In the genomic region with DNA sequence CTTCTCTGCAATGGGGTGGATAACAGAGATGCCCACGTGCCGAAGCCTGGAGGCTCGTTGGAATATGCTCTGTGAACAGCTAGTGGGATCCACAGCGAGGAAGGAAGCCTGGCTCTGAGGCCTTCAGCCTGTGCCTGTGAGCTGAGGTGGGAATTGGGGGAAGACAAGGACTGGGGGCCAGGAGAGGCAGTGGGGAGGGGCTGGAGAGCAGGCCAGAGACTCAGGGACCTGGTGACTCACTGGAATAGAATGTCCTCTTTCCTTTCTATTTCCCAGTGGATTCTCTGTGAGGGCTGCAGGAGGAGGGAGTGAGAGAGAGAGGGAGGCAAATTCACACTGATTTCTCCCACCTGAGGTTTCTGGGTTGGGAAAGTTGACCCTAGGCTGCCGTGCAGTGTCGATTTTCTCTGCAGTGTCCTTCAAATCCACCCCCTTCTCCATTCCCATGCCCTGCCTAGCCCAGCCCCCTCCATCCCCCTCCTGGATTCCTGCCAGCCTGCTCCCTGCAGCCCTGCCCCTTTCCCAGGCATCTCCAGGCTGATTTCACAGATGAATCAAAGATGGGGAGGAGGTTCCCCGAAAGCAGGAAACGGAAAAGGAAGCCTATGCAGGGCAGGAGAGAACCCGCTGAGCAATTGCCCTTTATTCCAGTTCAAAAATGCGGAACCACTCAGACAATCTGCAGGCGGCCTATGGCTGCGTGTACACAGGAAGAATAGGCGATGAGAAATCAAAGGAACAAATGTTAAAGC, we compare ENCODE assay signal across 9 cellular contexts. TPM values are rescaled to one million over a fixed set of nuclear protein-coding genes. Genes with fewer than 3 reads are reported as not detected.
DNase-seq lines count a peak whose midpoint lies in the region; ATAC-seq and TF ChIP-seq lines count a peak whose summit lies in the region.
"Had no signal": no experiment of that assay in that cellular context is flagged by ENCODE, and none has a peak within 500 bp of the region (broad histone marks: within the 10 kb centered on the region; RNA-seq: fewer than 3 reads in every experiment).

No MANE protein-coding gene starts in this region.

- H3K36me3 ChIP-seq in WERI-Rb-1 = no peaks in the 10 kb centered on the region
- H3K36me3 ChIP-seq in trophoblast cell (ENCODE audit: control insufficient read depth in 1 of 2, insufficient read depth in 2 of 2, low read length in 2 of 2) = no peaks in the 10 kb centered on the region

- H3K4me3 ChIP-seq in WERI-Rb-1 (ENCODE audit: low read depth, low read length) (no peak overlapping the region), trophoblast cell (ENCODE audit: low read depth, low read length) (no peak overlapping the region)

- POLR2A ChIA-PET in GM10248 (lab: Yijun Ruan, JAX) = no interaction called here

- WGBS in trophoblast cell (ENCODE audit: extremely low coverage, insufficient coverage, insufficient read length) = no CpG with 5 or more reads among the region's 13 CpGs

- H2BK12ac ChIP-seq in trophoblast cell (ENCODE audit: low read length) = peak overlapping the region; percentile 67

- H2AK5ac ChIP-seq in trophoblast cell (ENCODE audit: low read length) = peak overlapping the region; percentile 18

- no peak for ATAC-seq in HG03045 (IDR thresholded peaks at IDR 0.05; ENCODE audit: unreplicated experiment)
- no peak for ATAC-seq in HG03439 (IDR thresholded peaks at IDR 0.05; ENCODE audit: unreplicated experiment)

- peak overlapping the region; percentile 53 for H2AFZ ChIP-seq in trophoblast cell (ENCODE audit: insufficient read depth, low read length, poor library complexity)

- CTCF ChIA-PET in GM10248 (lab: Yijun Ruan, JAX) = interaction anchor here (1.0 to 1.7 kb wide), 2 partner anchors 116 to 118 kb away, joined by 3 to 4 read pairs; no protein-coding TSS in a partner anchor

- peaks cover 3% of the 10 kb centered on the region for H3K79me2 ChIP-seq in trophoblast cell (ENCODE audit: control insufficient read depth, insufficient read depth, low read length, poor library complexity)

- H3K4me1 ChIP-seq in trophoblast cell (ENCODE audit: control insufficient read depth in 1 of 2, insufficient read depth in 2 of 2, low read length in 2 of 2) = peaks cover 42 to 56% of the 10 kb centered on the region in 2 experiments

- H4K8ac ChIP-seq in trophoblast cell (ENCODE audit: low read depth, low read length) = peak overlapping the region; percentile 59

- H3K27me3 Mint-ChIP-seq in glutamatergic neuron (ENCODE audit: unreplicated experiment) = peaks cover 8% of the 10 kb centered on the region

- peaks cover 5% of the 10 kb centered on the region for H3K9me3 Mint-ChIP-seq in glutamatergic neuron (ENCODE audit: unreplicated experiment)

- DNase-seq in COLO829 (ENCODE audit: low spot score) (peak; percentile 92), KG1 (lab: John Stamatoyannopoulos, UW) (peak; percentile 6), WERI-Rb-1 (peak; percentile 39), glutamatergic neuron (no peak), trophoblast cell (peak; percentile 25 to 53), GM10248 (ENCODE audit: extremely low spot score) (no peak)

- peak overlapping the region; percentile 70 for H4K91ac ChIP-seq in trophoblast cell (ENCODE audit: low read depth, low read length)

- H3K27me3 ChIP-seq in WERI-Rb-1 (ENCODE audit: insufficient read depth, low read depth, severe bottlenecking) = no peaks in the 10 kb centered on the region
- no peaks in the 10 kb centered on the region for H3K27me3 ChIP-seq in trophoblast cell (ENCODE audit: insufficient read depth, low read length)

- H3K18ac ChIP-seq in trophoblast cell (ENCODE audit: low read length) = peak overlapping the region; percentile 16

- H3K4me2 ChIP-seq in trophoblast cell (ENCODE audit: low read length) = peak overlapping the region; percentile 38
- H3K4me2 ChIP-seq: KMS-11 had no signal

- peak overlapping the region; percentile 46 for H3K4me3 Mint-ChIP-seq in glutamatergic neuron (ENCODE audit: unreplicated experiment)

- no peak overlapping the region for H3K9ac ChIP-seq in trophoblast cell (ENCODE audit: low read length)
- H3K9ac ChIP-seq: KMS-11 had no signal

- H3K9me3 ChIP-seq in WERI-Rb-1 (ENCODE audit: severe bottlenecking) (no peaks in the 10 kb centered on the region), trophoblast cell (ENCODE audit: insufficient read depth, low read depth, low read length) (no peaks in the 10 kb centered on the region)

- TF ChIP-seq CTCF in WERI-Rb-1 (IDR thresholded peaks at IDR 0.05; ENCODE audit: low read depth, low read length) (no peak), glutamatergic neuron (IDR thresholded peaks at IDR 0.05; ENCODE audit: partially characterized antibody, unreplicated experiment) (no peak), GM10248 (IDR thresholded peaks at IDR 0.05; ENCODE audit: control extremely low read depth, extremely low read depth, low read depth, missing control alignments) (no peak)

- peak overlapping the region; percentile 36 for H3K14ac ChIP-seq in trophoblast cell (ENCODE audit: low read length)

- peak overlapping the region; percentile 28 for H4K12ac ChIP-seq in trophoblast cell (ENCODE audit: low read depth, low read length)

- peak overlapping the region; percentile 88 for H3K27ac Mint-ChIP-seq in glutamatergic neuron (ENCODE audit: unreplicated experiment)

- peaks cover 23% of the 10 kb centered on the region for H3K79me1 ChIP-seq in trophoblast cell (ENCODE audit: low read length)

- H3K36me3 Mint-ChIP-seq in glutamatergic neuron (ENCODE audit: unreplicated experiment) = no peaks in the 10 kb centered on the region

- no peak overlapping the region for H3K23ac ChIP-seq in trophoblast cell (ENCODE audit: low read length)

- peak overlapping the region; percentile 58 for H3K27ac ChIP-seq in WERI-Rb-1
- H3K27ac ChIP-seq in trophoblast cell (ENCODE audit: low read depth, low read length) = peak overlapping the region; percentile 78
- H3K27ac ChIP-seq: KMS-11 had no signal

- H3K4ac ChIP-seq in trophoblast cell (ENCODE audit: low read depth, low read length) = peak overlapping the region; percentile 13

- peaks cover 36% of the 10 kb centered on the region for H3K4me1 Mint-ChIP-seq in glutamatergic neuron (ENCODE audit: low read depth, unreplicated experiment)

- H2BK5ac ChIP-seq in trophoblast cell (ENCODE audit: low read depth, low read length, poor library complexity) = peak overlapping the region; percentile 50

- H2BK120ac ChIP-seq in trophoblast cell (ENCODE audit: insufficient read depth, low read length, poor library complexity) = peak overlapping the region; percentile 45

RNA-seq across cellular contexts. Expression of a gene that starts 1.4 kb away (rescaled TPM):
- not detected for total RNA-seq in glutamatergic neuron (ENCODE audit: unreplicated experiment)
- polyA plus RNA-seq in trophoblast cell (2013) = 0.11 TPM in 2 replicates

RNA-seq across cellular contexts. Expression of a gene that starts 1.9 kb away (rescaled TPM):
- total RNA-seq in glutamatergic neuron (ENCODE audit: unreplicated experiment) = not detected
- 0.07 and 0.14 TPM in 2 replicates for polyA plus RNA-seq in trophoblast cell (2013)

RNA-seq across cellular contexts. Expression of a gene that starts 37.7 kb away (rescaled TPM):
- not detected for total RNA-seq in glutamatergic neuron (ENCODE audit: unreplicated experiment)
- polyA plus RNA-seq in trophoblast cell (2013) = not detected in 2 replicates

RNA-seq across cellular contexts. Expression of a gene that starts 50.0 kb away (rescaled TPM):
- total RNA-seq in glutamatergic neuron (ENCODE audit: unreplicated experiment) = not detected
- polyA plus RNA-seq in trophoblast cell (2013) = not detected in 2 replicates

Comparison
In these comparisons a context has a peak if more than half of its experiments do, and no peak if none do; other contexts are left out.
1. DNase-seq: peak in COLO829 (single experiment), KG1 (single experiment), WERI-Rb-1 (single experiment) and trophoblast cell (2 of 2); none in glutamatergic neuron (single experiment) and GM10248 (single experiment).